19 cellular contexts compared by ENCODE assay signal in the genomic region with DNA sequence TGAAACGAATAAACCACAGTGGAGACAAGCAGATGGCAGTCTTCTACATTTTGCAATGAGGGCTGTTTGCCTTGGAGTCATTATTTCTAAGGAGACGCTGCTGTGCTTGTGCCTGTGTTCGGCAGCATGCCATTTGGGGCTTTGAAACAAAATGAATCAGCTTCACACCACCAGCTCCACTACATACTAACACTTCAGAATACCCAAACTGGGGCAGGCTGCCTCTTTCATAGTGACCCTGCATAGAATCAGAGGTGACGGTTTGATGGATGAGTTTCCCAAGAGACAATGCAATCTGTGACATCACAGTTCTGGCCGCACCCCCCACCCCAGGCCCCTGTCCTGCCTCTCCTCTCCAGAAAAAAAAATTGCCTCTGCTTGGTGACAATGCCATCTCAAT. TPM values are rescaled to one million over a fixed set of nuclear protein-coding genes. Genes with fewer than 3 reads are reported as not detected.
DNase-seq lines count a peak whose midpoint lies in the region; ATAC-seq and TF ChIP-seq lines count a peak whose summit lies in the region.
"Had no signal": no experiment of that assay in that cellular context is flagged by ENCODE, and none has a peak within 500 bp of the region (broad histone marks: within the 10 kb centered on the region; RNA-seq: fewer than 3 reads in every experiment).

No MANE protein-coding gene starts in this region.

- no peaks in the 10 kb centered on the region for H3K4me1 ChIP-seq in fibroblast of lung (ENCODE audit: control insufficient read depth, extremely low read depth, insufficient read depth, low read length)
- H3K4me1 ChIP-seq: Caco-2, colonic mucosa, tibial artery had no signal

- no peak for ATAC-seq in GM21515 (IDR thresholded peaks at IDR 0.05; ENCODE audit: unreplicated experiment)
- ATAC-seq: esophagus mucosa, mucosa of descending colon, T-cell had no signal

- no peaks in the 10 kb centered on the region for H3K36me3 ChIP-seq in fibroblast of lung (ENCODE audit: control insufficient read depth, insufficient read depth, low read length)
- H3K36me3 ChIP-seq: colonic mucosa, tibial artery had no signal

- no peak overlapping the region for H3K4me3 ChIP-seq in fibroblast of lung (replicated peaks in 1 of 4; ENCODE audit: control extremely low read depth in 1 of 4, insufficient read depth in 1 of 4, low read depth in 3 of 4, low read length in 4 of 4)
- H3K4me3 ChIP-seq: colonic mucosa, mucosa of descending colon, tibial artery had no signal

- H3K27me3 ChIP-seq in fibroblast of lung (ENCODE audit: control insufficient read depth, insufficient read depth, low read length) = no peaks in the 10 kb centered on the region
- H3K27me3 ChIP-seq: colonic mucosa, tibial artery had no signal

- no peaks in the 10 kb centered on the region for H3K79me2 ChIP-seq in fibroblast of lung (ENCODE audit: control insufficient read depth, insufficient read depth, low read length)

- H3K27ac ChIP-seq in fibroblast of lung (ENCODE audit: insufficient read depth, low read length) = no peak overlapping the region
- H3K27ac ChIP-seq: colonic mucosa, tibial artery had no signal

- H3K4me2 ChIP-seq in fibroblast of lung (ENCODE audit: extremely low read depth, insufficient read depth, low read length) = no peak overlapping the region

- no peak for TF ChIP-seq CTCF in fibroblast of lung (conservative IDR thresholded peaks at IDR 0.05 in 1 of 2, IDR thresholded peaks at IDR 0.05 in 1 of 2; ENCODE audit: low read depth in 1 of 2, low read length in 2 of 2)
- no peak for TF ChIP-seq CTCF in GM10266 (IDR thresholded peaks at IDR 0.05; ENCODE audit: control insufficient read depth, insufficient read depth, low read depth, missing control alignments)

- no peaks in the 10 kb centered on the region for H3K9me3 ChIP-seq in fibroblast of lung (ENCODE audit: control insufficient read depth, insufficient read depth, low read depth, low read length)
- H3K9me3 ChIP-seq: Caco-2, colonic mucosa, mucosa of descending colon, tibial artery had no signal

- H4K20me1 ChIP-seq in fibroblast of lung (ENCODE audit: control insufficient read depth, extremely low read depth, insufficient read depth, low read length) = no peaks in the 10 kb centered on the region

- no peak overlapping the region for H3K9ac ChIP-seq in fibroblast of lung (ENCODE audit: insufficient read depth, low read length)

- peak; percentile 2 for DNase-seq in NCI-H1436 (lab: John Stamatoyannopoulos, UW)
- no peak for DNase-seq in NCI-H1436 treated with DMSO at 0.1 percent for 48 hours (lab: John Stamatoyannopoulos, UW)
- peak; percentile 28 for DNase-seq in NCI-H1694 treated with DMSO at 0.1 percent for 48 hours (lab: John Stamatoyannopoulos, UW)
- peak; percentile 10 to 27 for DNase-seq in fibroblast of lung (ENCODE audit: low read depth in 2 of 2)
- peak; percentile 36 for DNase-seq in pons (ENCODE audit: low spot score)
- no peak for DNase-seq in activated effector memory CD4-positive, alpha-beta T cell treated with anti-CD3 and anti-CD28 coated beads, Interleukin-2, amount 50 U/mL, for 16 hours
- DNase-seq in GM10266 (ENCODE audit: extremely low spot score) = no peak
- DNase-seq: activated CD4-positive, alpha-beta T cell treated with anti-CD3 and anti-CD28 coated beads for 1 hour; activated naive CD8-positive, alpha-beta T cell treated with anti-CD3 and anti-CD28 coated beads for 36 hours; Caco-2; colonic mucosa; mucosa of descending colon; NCI-H187 treated with DMSO at 0.1 percent for 48 hours; stimulated activated CD4-positive, alpha-beta T cell treated with anti-CD3 and anti-CD28 coated beads, Interleukin-1b, Interleukin-23, amount 100 ng/mL, for 48 hours; stimulated activated CD8-positive, alpha-beta memory T cell treated with anti-CD3 and anti-CD28 coated beads, Interleukin-4, amount 100 ng/mL, for 48 hours; T-cell had no signal

- no peak overlapping the region for H2AFZ ChIP-seq in fibroblast of lung (ENCODE audit: low read length)

RNA-seq across cellular contexts. Expression of gene MID1, which starts 57.1 kb away (rescaled TPM):
- 8.5 and 20.3 TPM in 2 replicates for total RNA-seq in fibroblast of lung
- polyA plus RNA-seq in fibroblast of lung = 27.3 and 27.7 TPM in 2 replicates
- 14.3 and 19.3 TPM in 2 replicates for polyA plus RNA-seq in fibroblast of lung (2012)
- 82.0 and 90.9 TPM in 2 replicates for polyA minus RNA-seq in fibroblast of lung (ENCODE audit: low replicate concordance)

Comparison
In these comparisons a context has a peak if more than half of its experiments do, and no peak if none do; other contexts are left out.
1. DNase-seq: peak in NCI-H1436 (single experiment), NCI-H1694 treated with DMSO at 0.1 percent for 48 hours (single experiment), fibroblast of lung (2 of 2) and pons (single experiment); none in NCI-H1436 treated with DMSO at 0.1 percent for 48 hours (single experiment), activated effector memory CD4-positive, alpha-beta T cell treated with anti-CD3 and anti-CD28 coated beads, Interleukin-2, amount 50 U/mL, for 16 hours (single experiment) and GM10266 (single experiment).